ENCODE assay signal across 1 cellular context in the genomic region with DNA sequence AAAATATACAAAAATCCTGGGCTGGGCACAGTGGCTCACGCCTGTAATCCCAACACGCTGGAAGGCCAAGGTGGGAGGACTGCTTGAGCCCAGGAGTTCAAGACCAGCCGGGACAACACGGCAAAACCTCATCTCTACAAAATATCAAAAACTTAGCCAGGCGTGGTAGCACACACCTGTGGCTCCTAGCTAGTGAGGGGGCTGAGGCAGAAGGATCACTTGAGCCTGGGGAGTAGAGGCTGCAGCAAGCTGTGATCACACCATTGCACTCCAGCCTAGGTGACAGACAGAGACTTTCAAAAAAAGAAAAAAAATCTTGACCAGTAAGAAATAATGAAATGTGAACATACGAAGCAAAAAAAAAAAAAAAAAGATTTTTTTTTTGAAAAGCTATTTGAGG.
TF ChIP-seq lines count a peak whose summit lies in the region.

No MANE protein-coding gene starts in this region.

TF ChIP-seq in GM12878, 131 proteins besides CTCF, POLR2A, EP300 and RAD21:
- no peak for TF ChIP-seq BCL3 (IDR thresholded peaks at IDR 0.05; ENCODE audit: borderline replicate concordance, insufficient read depth, low read depth, low read length, poor library complexity, severe bottlenecking)
- 0 out of 2 replicates have a peak, but pooled peaks have one; percentile 15 for TF ChIP-seq SMARCA5 (IDR thresholded peaks at IDR 0.05)
- TF ChIP-seq PAX5 (IDR thresholded peaks at IDR 0.05; ENCODE audit: borderline replicate concordance, low read depth, low read length), result 0 out of 2 replicates have a peak, but pooled peaks have one; percentile 31
- TF ChIP-seq ZNF384 (IDR thresholded peaks at IDR 0.05; ENCODE audit: borderline replicate concordance, low read depth, low read length), result peak; percentile 68
